In the genomic region with DNA sequence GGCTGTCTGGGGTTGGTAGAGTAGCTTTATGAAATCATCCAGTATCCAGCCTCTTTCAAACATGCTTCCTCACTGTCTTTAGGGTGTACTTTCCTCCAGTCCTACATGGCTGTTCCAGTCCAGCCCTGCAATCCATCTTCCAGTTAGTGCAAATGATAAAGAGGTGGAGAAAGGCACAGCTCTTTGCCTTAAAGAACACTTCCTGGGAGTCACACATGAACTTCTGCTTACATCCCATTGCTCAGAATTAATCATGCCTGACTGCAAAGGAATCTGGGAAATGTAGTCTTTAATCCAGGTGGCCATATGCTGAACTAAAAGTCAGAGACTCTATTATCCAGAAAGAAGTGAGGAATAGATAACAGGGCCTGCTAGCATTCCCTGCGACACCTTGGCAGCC, we compare ENCODE assay signal across 8 cellular contexts.
DNase-seq lines count a peak whose midpoint lies in the region; ATAC-seq, FAIRE-seq and TF ChIP-seq lines count a peak whose summit lies in the region.

No MANE protein-coding gene starts in this region.

- no peak for TF ChIP-seq CTCF in fibroblast of pulmonary artery (IDR thresholded peaks at IDR 0.05; ENCODE audit: low read length, missing control alignments)
- TF ChIP-seq CTCF in sigmoid colon (IDR thresholded peaks at IDR 0.05): no peak

- no peaks in the 10 kb centered on the region for H3K9me3 ChIP-seq in sigmoid colon

- H3K27ac ChIP-seq in sigmoid colon: no peak overlapping the region

- POLR2A ChIA-PET in HEK293T (lab: Yijun Ruan, JAX): no interaction called here

- DNase-seq in AG20443 (ENCODE audit: low spot score) (peak; percentile 66), HEK293T (ENCODE audit: extremely low spot score) (peak; percentile 27), RCC 7860 (ENCODE audit: low spot score) (peak; percentile 62), fibroblast of pulmonary artery (ENCODE audit: low read depth) (peak; percentile 71), smooth muscle cell of the brain vasculature (ENCODE audit: low read depth, low spot score) (peak; percentile 9), sigmoid colon (no peak), NCI-H1048 (lab: John Stamatoyannopoulos, UW) (no peak)

- H3K4me3 ChIP-seq in fibroblast of pulmonary artery (replicated peaks; ENCODE audit: low read depth, low read length) (no peak overlapping the region), sigmoid colon (no peak overlapping the region)

- CTCF ChIA-PET in HEK293T (lab: Yijun Ruan, JAX): interaction anchor here (1.5 kb wide), 1 partner anchor 333 kb away, joined by 3 read pairs; no protein-coding TSS in a partner anchor

- TF ChIP-seq POLR2A in sigmoid colon (IDR thresholded peaks at IDR 0.05): no peak

- H3K27me3 ChIP-seq in sigmoid colon: no peaks in the 10 kb centered on the region

- H3K36me3 ChIP-seq in sigmoid colon: no peaks in the 10 kb centered on the region

- FAIRE-seq in RCC 7860 (lab: Jason Lieb, UNC): peak; percentile 70

- intact Hi-C loops in sigmoid colon (cut with DNase I): no loop called here

- 90 to 91% methylated on average over 1 of the region's 1 CpG for WGBS in sigmoid colon, 2 donors

- no peaks in the 10 kb centered on the region for H3K4me1 ChIP-seq in sigmoid colon

- TF ChIP-seq EP300 in sigmoid colon (IDR thresholded peaks at IDR 0.05): no peak

- no peak for ATAC-seq in HG03135 (IDR thresholded peaks at IDR 0.05; ENCODE audit: unreplicated experiment)

TF ChIP-seq in HEK293T, 16 proteins besides CTCF, POLR2A, EP300 and RAD21:
- TF ChIP-seq ELF4 (IDR thresholded peaks at IDR 0.05): no peak
- TF ChIP-seq FOXA1 (IDR thresholded peaks at IDR 0.05): no peak
- TF ChIP-seq HDGF (IDR thresholded peaks at IDR 0.05; ENCODE audit: borderline replicate concordance): no peak
- TF ChIP-seq LEF1 (IDR thresholded peaks at IDR 0.05; ENCODE audit: borderline replicate concordance): no peak
- TF ChIP-seq ZNF384 (IDR thresholded peaks at IDR 0.05): no peak
- no peak for TF ChIP-seq FOXK2 (IDR thresholded peaks at IDR 0.05)
- no peak for TF ChIP-seq SP1 (IDR thresholded peaks at IDR 0.05)
- no peak for TF ChIP-seq SUZ12 (IDR thresholded peaks at IDR 0.05)
TF ChIP-seq in HEK293T: peak in this region for 0.

Comparison
In these comparisons a context has a peak if more than half of its experiments do, and no peak if none do; other contexts are left out.
1. DNase-seq: peak in AG20443 (single experiment), HEK293T (single experiment), RCC 7860 (single experiment), fibroblast of pulmonary artery (single experiment) and smooth muscle cell of the brain vasculature (single experiment); none in sigmoid colon (single experiment) and NCI-H1048 (single experiment).